Comparison of ENCODE assay signal across 12 cellular contexts in genomic region chr17:61201211-61201610, GRCh38.
A peak's percentile ranks its signal among the peaks of the same experiment; 100 is the strongest.
DNase-seq lines count a peak whose midpoint lies in the region; TF ChIP-seq lines count a peak whose summit lies in the region.
"Had no signal": no experiment of that assay in that cellular context is flagged by ENCODE, and none has a peak within 500 bp of the region (broad histone marks: within the 10 kb centered on the region; RNA-seq: fewer than 3 reads in every experiment).

No MANE protein-coding gene starts in this region.

- dilution Hi-C loops in mammary epithelial cell (cut with HindIII; ENCODE audit: low sequenced_read_pairs): no loop called here

- no peak overlapping the region for H3K23ac ChIP-seq in mesenchymal stem cell (ENCODE audit: low read length in 2 of 2)

- BruUV-seq in mammary epithelial cell (replicated peaks; lab: Mats Ljungman, UMichigan): no TSS peak

- H3K36me3 ChIP-seq in mammary epithelial cell (ENCODE audit: insufficient read depth, low read length) (no peaks in the 10 kb centered on the region), mesenchymal stem cell (ENCODE audit: control insufficient read depth in 1 of 2, insufficient read depth in 2 of 2, low read depth in 1 of 2, low read length in 2 of 2) (no peaks in the 10 kb centered on the region)
- H3K36me3 ChIP-seq: BLaER1 treated with 17β-estradiol and CSF1 and Interleukin-3, amounts not matched to agents 10 nM and 100 nM had no signal

- H3K18ac ChIP-seq in mesenchymal stem cell (ENCODE audit: low read depth in 1 of 2, low read length in 2 of 2): peak overlapping the region in 1 of 2 experiments; percentile 44

- no peaks in the 10 kb centered on the region for H3K9me3 Mint-ChIP-seq in activated naive CD4-positive, alpha-beta T cell treated with anti-CD3 and anti-CD28 coated beads, Interleukin-2, amount 10 ng/mL, durations not matched to agents 7 days and 5 days
- H3K9me3 Mint-ChIP-seq: activated naive CD8-positive, alpha-beta T cell treated with anti-CD3 and anti-CD28 coated beads, Interleukin-2, amount 50 U/mL, for 24 hours had no signal

- DNase-seq in A172 (ENCODE audit: low spot score) (peak; percentile 82), HK-2 (ENCODE audit: unreplicated experiment) (peak; percentile 16), mammary epithelial cell (peak; percentile 10), mesenchymal stem cell (peak; percentile 96), NCI-H2081 (lab: John Stamatoyannopoulos, UW) (no peak)
- DNase-seq in activated CD4-positive, alpha-beta T cell treated with anti-CD3 and anti-CD28 coated beads, Interleukin-2, amount 50 U/mL, for 1 hour: no peak
- no peak for DNase-seq in activated naive CD4-positive, alpha-beta T cell treated with anti-CD3 and anti-CD28 coated beads, Interleukin-2, amount 10 ng/mL, durations not matched to agents 7 days and 5 days
- DNase-seq in stimulated activated CD8-positive, alpha-beta memory T cell treated with anti-CD3 and anti-CD28 coated beads, Interleukin-4, amount 100 ng/mL, for 48 hours: no peak
- DNase-seq: activated CD4-positive, alpha-beta T cell treated with anti-CD3 and anti-CD28 coated beads, Interleukin-2, amount 10 ng/mL, durations not matched to agents 24 days and 14 days; activated naive CD8-positive, alpha-beta T cell treated with anti-CD3 and anti-CD28 coated beads, Interleukin-2, amount 50 U/mL, for 24 hours; stimulated activated CD4-positive, alpha-beta T cell treated with anti-CD3 and anti-CD28 coated beads, Interleukin-2, amount 100 ng/mL, for 48 hours had no signal

- no peak overlapping the region for H3K9ac ChIP-seq in mammary epithelial cell (ENCODE audit: insufficient read depth, low read length)
- no peak overlapping the region for H3K9ac ChIP-seq in mesenchymal stem cell (ENCODE audit: low read length)
- H3K9ac ChIP-seq: BLaER1 treated with 17β-estradiol and CSF1 and Interleukin-3, amounts not matched to agents 10 nM and 100 nM had no signal

- H3K9me3 ChIP-seq in mammary epithelial cell (replicated peaks; ENCODE audit: insufficient read depth, low read length) (no peaks in the 10 kb centered on the region), mesenchymal stem cell (ENCODE audit: control insufficient read depth, low read length) (no peaks in the 10 kb centered on the region)
- H3K9me3 ChIP-seq: BLaER1 treated with 17β-estradiol and CSF1 and Interleukin-3, amounts not matched to agents 10 nM and 100 nM had no signal

- H3K27me3 ChIP-seq in mammary epithelial cell (ENCODE audit: insufficient read depth, low read length): no peaks in the 10 kb centered on the region
- no peaks in the 10 kb centered on the region for H3K27me3 ChIP-seq in mesenchymal stem cell (ENCODE audit: control insufficient read depth in 1 of 2, insufficient read depth in 1 of 2, low read length in 2 of 2)
- H3K27me3 ChIP-seq: BLaER1 treated with 17β-estradiol and CSF1 and Interleukin-3, amounts not matched to agents 10 nM and 100 nM had no signal

- no peaks in the 10 kb centered on the region for H3K27me3 Mint-ChIP-seq in activated naive CD4-positive, alpha-beta T cell treated with anti-CD3 and anti-CD28 coated beads, Interleukin-2, amount 10 ng/mL, durations not matched to agents 7 days and 5 days
- H3K27me3 Mint-ChIP-seq: activated naive CD8-positive, alpha-beta T cell treated with anti-CD3 and anti-CD28 coated beads, Interleukin-2, amount 50 U/mL, for 24 hours had no signal

- no peak overlapping the region for H2BK5ac ChIP-seq in mesenchymal stem cell (ENCODE audit: low read depth, low read length, poor library complexity, severe bottlenecking)

- CTCF ChIA-PET in mammary epithelial cell (lab: Charles Lee; ENCODE audit: low non-redundant PET): no interaction called here
- CTCF ChIA-PET in activated naive CD4-positive, alpha-beta T cell treated with anti-CD3 and anti-CD28 coated beads, Interleukin-2, amount 10 ng/mL, durations not matched to agents 7 days and 5 days (lab: Charles Lee): no interaction called here

- no peak overlapping the region for H4K91ac ChIP-seq in mesenchymal stem cell (ENCODE audit: low read length)

- H2BK15ac ChIP-seq in mesenchymal stem cell (ENCODE audit: low read depth, poor library complexity, severe bottlenecking): no peak overlapping the region

- no peak overlapping the region for H4K8ac ChIP-seq in mesenchymal stem cell (ENCODE audit: low read length)

- H3K4me2 ChIP-seq in mammary epithelial cell (ENCODE audit: insufficient read depth, low read depth, low read length): no peak overlapping the region
- H3K4me2 ChIP-seq in mesenchymal stem cell (ENCODE audit: low read length, poor library complexity, severe bottlenecking): no peak overlapping the region
- H3K4me2 ChIP-seq: BLaER1 treated with 17β-estradiol and CSF1 and Interleukin-3, amounts not matched to agents 10 nM and 100 nM had no signal

- in situ Hi-C loops in mammary epithelial cell (cut with MboI; ENCODE audit: low sequenced_read_pairs in 2 of 2): no loop called here

- H3K4me1 Mint-ChIP-seq in activated naive CD4-positive, alpha-beta T cell treated with anti-CD3 and anti-CD28 coated beads, Interleukin-2, amount 10 ng/mL, durations not matched to agents 7 days and 5 days: no peaks in the 10 kb centered on the region
- H3K4me1 Mint-ChIP-seq: activated naive CD8-positive, alpha-beta T cell treated with anti-CD3 and anti-CD28 coated beads, Interleukin-2, amount 50 U/mL, for 24 hours had no signal

- H2BK12ac ChIP-seq in mesenchymal stem cell (ENCODE audit: low read length in 2 of 2): no peak overlapping the region

- H3K4me3 ChIP-seq in mammary epithelial cell (replicated peaks in 1 of 3; ENCODE audit: insufficient read depth in 1 of 3, low read depth in 2 of 3, low read length in 3 of 3) (no peak overlapping the region), mesenchymal stem cell (ENCODE audit: insufficient read depth in 1 of 2, low read depth in 1 of 2, low read length in 2 of 2) (no peak overlapping the region)
- H3K4me3 ChIP-seq: BLaER1 treated with 17β-estradiol and CSF1 and Interleukin-3, amounts not matched to agents 10 nM and 100 nM had no signal

- no peaks in the 10 kb centered on the region for H3K4me1 ChIP-seq in mammary epithelial cell (ENCODE audit: insufficient read depth, low read length)
- H3K4me1 ChIP-seq in mesenchymal stem cell (ENCODE audit: control insufficient read depth, insufficient read depth, low read depth, low read length): peaks cover 6% of the 10 kb centered on the region

- no peaks in the 10 kb centered on the region for H3K36me3 Mint-ChIP-seq in activated naive CD4-positive, alpha-beta T cell treated with anti-CD3 and anti-CD28 coated beads, Interleukin-2, amount 10 ng/mL, durations not matched to agents 7 days and 5 days

- H3K79me2 ChIP-seq in mammary epithelial cell (ENCODE audit: insufficient read depth, low read length): no peaks in the 10 kb centered on the region

- H2AFZ ChIP-seq in mammary epithelial cell (ENCODE audit: low read depth, low read length) (no peak overlapping the region), mesenchymal stem cell (ENCODE audit: low read depth, low read length) (no peak overlapping the region)

- no peak overlapping the region for H3K27ac ChIP-seq in mammary epithelial cell (ENCODE audit: insufficient read depth, low read depth, low read length)
- H3K27ac ChIP-seq in mesenchymal stem cell (ENCODE audit: low read length, poor library complexity, severe bottlenecking): peak overlapping the region; percentile 93
- H3K27ac ChIP-seq: BLaER1 treated with 17β-estradiol and CSF1 and Interleukin-3, amounts not matched to agents 10 nM and 100 nM had no signal

- no peaks in the 10 kb centered on the region for H4K20me1 ChIP-seq in mammary epithelial cell (ENCODE audit: insufficient read depth, low read length)
- H4K20me1 ChIP-seq: BLaER1 treated with 17β-estradiol and CSF1 and Interleukin-3, amounts not matched to agents 10 nM and 100 nM had no signal

- intact Hi-C loops in mammary epithelial cell (cut with micrococcal nuclease): no loop called here

- no peak overlapping the region for H3K4me3 Mint-ChIP-seq in activated naive CD4-positive, alpha-beta T cell treated with anti-CD3 and anti-CD28 coated beads, Interleukin-2, amount 10 ng/mL, durations not matched to agents 7 days and 5 days
- H3K4me3 Mint-ChIP-seq: activated CD4-positive, alpha-beta T cell treated with anti-CD3 and anti-CD28 coated beads, Interleukin-2, amount 10 ng/mL, durations not matched to agents 24 days and 14 days; activated naive CD8-positive, alpha-beta T cell treated with anti-CD3 and anti-CD28 coated beads, Interleukin-2, amount 50 U/mL, for 24 hours had no signal

- no peak overlapping the region for H3K14ac ChIP-seq in mesenchymal stem cell (ENCODE audit: low read length in 2 of 2)

- H2BK120ac ChIP-seq in mesenchymal stem cell (ENCODE audit: low read depth, low read length): peak overlapping the region; percentile 91

- H2AK5ac ChIP-seq in mesenchymal stem cell (ENCODE audit: low read length, severe bottlenecking): peak overlapping the region; percentile 51

- H3K79me1 ChIP-seq in mesenchymal stem cell (replicated peaks; ENCODE audit: low read length, poor library complexity, severe bottlenecking): no peaks in the 10 kb centered on the region

- TF ChIP-seq CTCF in mammary epithelial cell (conservative IDR thresholded peaks at IDR 0.05 in 1 of 2, IDR thresholded peaks at IDR 0.05 in 1 of 2; ENCODE audit: extremely low read depth in 1 of 2, insufficient read depth in 1 of 2, low read depth in 1 of 2, low read length in 2 of 2): no peak

- H3K27ac Mint-ChIP-seq in activated naive CD4-positive, alpha-beta T cell treated with anti-CD3 and anti-CD28 coated beads, Interleukin-2, amount 10 ng/mL, durations not matched to agents 7 days and 5 days: no peak overlapping the region
- H3K27ac Mint-ChIP-seq: activated CD4-positive, alpha-beta T cell treated with anti-CD3 and anti-CD28 coated beads, Interleukin-2, amount 10 ng/mL, durations not matched to agents 24 days and 14 days; activated naive CD8-positive, alpha-beta T cell treated with anti-CD3 and anti-CD28 coated beads, Interleukin-2, amount 50 U/mL, for 24 hours had no signal

- 50% methylated on average over 3 of the region's 3 CpGs for WGBS in mammary epithelial cell (ENCODE audit: low coverage, missing lambda C conversion rate)
- WGBS in mesenchymal stem cell: 0% methylated on average over 3 of the region's 3 CpGs

- H3K4ac ChIP-seq in mesenchymal stem cell (ENCODE audit: low read depth in 1 of 2, low read length in 2 of 2): no peak overlapping the region

Comparison
In these comparisons a context has a peak if more than half of its experiments do, and no peak if none do; other contexts are left out.
1. DNase-seq: peak in A172 (single experiment), HK-2 (single experiment), mammary epithelial cell (single experiment) and mesenchymal stem cell (single experiment); none in activated CD4-positive, alpha-beta T cell treated with anti-CD3 and anti-CD28 coated beads, Interleukin-2, amount 50 U/mL, for 1 hour (single experiment), activated naive CD4-positive, alpha-beta T cell treated with anti-CD3 and anti-CD28 coated beads, Interleukin-2, amount 10 ng/mL, durations not matched to agents 7 days and 5 days (single experiment), NCI-H2081 (0 of 2) and stimulated activated CD8-positive, alpha-beta memory T cell treated with anti-CD3 and anti-CD28 coated beads, Interleukin-4, amount 100 ng/mL, for 48 hours (single experiment).